ENCODE assay signal across 20 cellular contexts in genomic region chr5:76742586-76742985, GRCh38. TPM values are rescaled to one million over a fixed set of nuclear protein-coding genes. Genes with fewer than 3 reads are reported as not detected.
DNase-seq lines count a peak whose midpoint lies in the region; ATAC-seq and TF ChIP-seq lines count a peak whose summit lies in the region.
"Had no signal": no experiment of that assay in that cellular context is flagged by ENCODE, and none has a peak within 500 bp of the region (broad histone marks: within the 10 kb centered on the region; RNA-seq: fewer than 3 reads in every experiment).

No MANE protein-coding gene starts in this region.

- H3K36me3 Mint-ChIP-seq in natural killer cell: no peaks in the 10 kb centered on the region
- H3K36me3 Mint-ChIP-seq in natural killer cell treated with Interleukin-12 subunit alpha and Interleukin-12 subunit beta and Interleukin-15 and Interleukin-18, amount 100 ng/mL, for 72 hours: no peaks in the 10 kb centered on the region
- H3K36me3 Mint-ChIP-seq in endodermal cell (ENCODE audit: low read depth): no peaks in the 10 kb centered on the region

- ATAC-seq in natural killer cell (no peak), GM21619 (IDR thresholded peaks at IDR 0.05; ENCODE audit: unreplicated experiment) (no peak), GM21423 (IDR thresholded peaks at IDR 0.05; ENCODE audit: unreplicated experiment) (no peak)
- no peak for ATAC-seq in natural killer cell treated with Interleukin-12 subunit alpha and Interleukin-12 subunit beta and Interleukin-15 and Interleukin-18, amount 100 ng/mL, for 72 hours
- ATAC-seq: activated T-helper 17 cell treated with anti-CD3 and anti-CD28 coated beads, Interleukin-2, amount 50 U/mL, for 72 hours; right lobe of liver had no signal

- H3K27me3 ChIP-seq in adipocyte (replicated peaks; ENCODE audit: control insufficient read depth, insufficient read depth, low read length) (no peaks in the 10 kb centered on the region), endodermal cell (ENCODE audit: control insufficient read depth, insufficient read depth, low read length, poor library complexity, severe bottlenecking) (no peaks in the 10 kb centered on the region)
- H3K27me3 ChIP-seq: adrenal gland, colonic mucosa, right lobe of liver, vagina had no signal

- H3K4me1 ChIP-seq in adipocyte (ENCODE audit: control insufficient read depth, insufficient read depth, low read length): peaks cover 25% of the 10 kb centered on the region
- H3K4me1 ChIP-seq in endodermal cell (ENCODE audit: control insufficient read depth, insufficient read depth, low read length): no peaks in the 10 kb centered on the region
- H3K4me1 ChIP-seq: colonic mucosa, right lobe of liver, vagina had no signal

- H3K9me3 ChIP-seq in adipocyte (ENCODE audit: control insufficient read depth, low read length) (no peaks in the 10 kb centered on the region), endodermal cell (ENCODE audit: control insufficient read depth, low read length) (no peaks in the 10 kb centered on the region)
- H3K9me3 ChIP-seq: adrenal gland, colonic mucosa, right lobe of liver, vagina had no signal

- H3K4me3 ChIP-seq in adipocyte (ENCODE audit: low read length) (no peak overlapping the region), fibroblast of the aortic adventitia (ENCODE audit: low read depth, low read length) (no peak overlapping the region), endodermal cell (ENCODE audit: low read length) (no peak overlapping the region)
- H3K4me3 ChIP-seq: adrenal gland, colonic mucosa, right lobe of liver, vagina had no signal

- H3K27ac ChIP-seq in endodermal cell (ENCODE audit: low read depth, low read length): no peak overlapping the region
- H3K27ac ChIP-seq: adrenal gland, colonic mucosa, right lobe of liver, vagina, VCaP had no signal

- H3K4me1 Mint-ChIP-seq in natural killer cell (peaks cover 42 to 43% of the 10 kb centered on the region in 2 donors), endodermal cell (no peaks in the 10 kb centered on the region)
- H3K4me1 Mint-ChIP-seq in natural killer cell treated with Interleukin-12 subunit alpha and Interleukin-12 subunit beta and Interleukin-15 and Interleukin-18, amount 100 ng/mL, for 72 hours (ENCODE audit: low read depth in 2 of 2): peaks cover 27 to 35% of the 10 kb centered on the region in 2 donors
- H3K4me1 Mint-ChIP-seq: activated T-helper 17 cell treated with anti-CD3 and anti-CD28 coated beads, Interleukin-2, amount 50 U/mL, for 72 hours had no signal

- no peak for DNase-seq in natural killer cell
- DNase-seq in natural killer cell treated with Interleukin-12 subunit alpha and Interleukin-12 subunit beta and Interleukin-15 and Interleukin-18, amount 100 ng/mL, for 72 hours (ENCODE audit: low spot score): no peak
- DNase-seq in adipocyte (ENCODE audit: low read depth): peak; percentile 10
- DNase-seq in fibroblast of the aortic adventitia (ENCODE audit: low read depth): peak; percentile 49
- peak; percentile 63 for DNase-seq in stromal cell of bone marrow (ENCODE audit: low read depth)
- DNase-seq in endodermal cell: no peak
- DNase-seq: activated CD4-positive, alpha-beta memory T cell treated with anti-CD3 and anti-CD28 coated beads, Interleukin-2, amount 10 ng/mL, durations not matched to agents 7 days and 5 days; adrenal gland; colonic mucosa; DMS79 treated with DMSO at 0.1 percent for 48 hours; kidney glomerular epithelial cell; MM.1S; NCI-H2029; right lobe of liver; stimulated activated CD4-positive, alpha-beta T cell treated with anti-CD3 and anti-CD28 coated beads, Interleukin-2, amount 100 ng/mL, for 24 hours had no signal

- intact Hi-C loops in natural killer cell (cut with micrococcal nuclease): no loop called here

- peak overlapping the region; percentile 95 to 97 for H3K27ac Mint-ChIP-seq in natural killer cell
- H3K27ac Mint-ChIP-seq in natural killer cell treated with Interleukin-12 subunit alpha and Interleukin-12 subunit beta and Interleukin-15 and Interleukin-18, amount 100 ng/mL, for 72 hours: no peak overlapping the region
- no peak overlapping the region for H3K27ac Mint-ChIP-seq in endodermal cell
- H3K27ac Mint-ChIP-seq: activated CD4-positive, alpha-beta memory T cell treated with anti-CD3 and anti-CD28 coated beads, Interleukin-2, amount 10 ng/mL, durations not matched to agents 7 days and 5 days; activated T-helper 17 cell treated with anti-CD3 and anti-CD28 coated beads, Interleukin-2, amount 50 U/mL, for 72 hours had no signal

- TF ChIP-seq CTCF in natural killer cell (IDR thresholded peaks at IDR 0.05): no peak
- TF ChIP-seq CTCF in fibroblast of the aortic adventitia (IDR thresholded peaks at IDR 0.05; ENCODE audit: insufficient read depth, low read length): no peak
- TF ChIP-seq CTCF in endodermal cell (conservative IDR thresholded peaks at IDR 0.05): no peak

- H3K27me3 Mint-ChIP-seq in natural killer cell (ENCODE audit: low read depth in 2 of 2) (no peaks in the 10 kb centered on the region), endodermal cell (ENCODE audit: insufficient read depth) (no peaks in the 10 kb centered on the region)
- H3K27me3 Mint-ChIP-seq in natural killer cell treated with Interleukin-12 subunit alpha and Interleukin-12 subunit beta and Interleukin-15 and Interleukin-18, amount 100 ng/mL, for 72 hours: no peaks in the 10 kb centered on the region
- H3K27me3 Mint-ChIP-seq: activated CD4-positive, alpha-beta memory T cell treated with anti-CD3 and anti-CD28 coated beads, Interleukin-2, amount 10 ng/mL, durations not matched to agents 7 days and 5 days; activated T-helper 17 cell treated with anti-CD3 and anti-CD28 coated beads, Interleukin-2, amount 50 U/mL, for 72 hours had no signal

- H3K9ac ChIP-seq in adipocyte (ENCODE audit: low read length) (no peak overlapping the region), endodermal cell (ENCODE audit: extremely low read depth, low read length, poor library complexity, severe bottlenecking) (no peak overlapping the region)

- H3K4me3 Mint-ChIP-seq in natural killer cell: no peak overlapping the region
- H3K4me3 Mint-ChIP-seq in natural killer cell treated with Interleukin-12 subunit alpha and Interleukin-12 subunit beta and Interleukin-15 and Interleukin-18, amount 100 ng/mL, for 72 hours: no peak overlapping the region
- H3K4me3 Mint-ChIP-seq in endodermal cell: no peak overlapping the region
- H3K4me3 Mint-ChIP-seq: activated CD4-positive, alpha-beta memory T cell treated with anti-CD3 and anti-CD28 coated beads, Interleukin-2, amount 10 ng/mL, durations not matched to agents 7 days and 5 days; activated T-helper 17 cell treated with anti-CD3 and anti-CD28 coated beads, Interleukin-2, amount 50 U/mL, for 72 hours had no signal

- H3K36me3 ChIP-seq in adipocyte (ENCODE audit: control insufficient read depth, insufficient read depth, low read length, severe bottlenecking) (no peaks in the 10 kb centered on the region), endodermal cell (ENCODE audit: control insufficient read depth, insufficient read depth, low read length) (no peaks in the 10 kb centered on the region)
- H3K36me3 ChIP-seq: adrenal gland, colonic mucosa, right lobe of liver, vagina had no signal

- WGBS in endodermal cell (ENCODE audit: insufficient coverage in 1 of 2, insufficient read length in 1 of 2), 2 experiments: 93 to 95% methylated on average over 3 to 4 of the region's 4 CpGs

- H3K9me3 Mint-ChIP-seq in natural killer cell (no peaks in the 10 kb centered on the region), endodermal cell (no peaks in the 10 kb centered on the region)
- no peaks in the 10 kb centered on the region for H3K9me3 Mint-ChIP-seq in natural killer cell treated with Interleukin-12 subunit alpha and Interleukin-12 subunit beta and Interleukin-15 and Interleukin-18, amount 100 ng/mL, for 72 hours
- H3K9me3 Mint-ChIP-seq: activated CD4-positive, alpha-beta memory T cell treated with anti-CD3 and anti-CD28 coated beads, Interleukin-2, amount 10 ng/mL, durations not matched to agents 7 days and 5 days; activated T-helper 17 cell treated with anti-CD3 and anti-CD28 coated beads, Interleukin-2, amount 50 U/mL, for 72 hours had no signal

RNA-seq across cellular contexts. Expression of gene F2R, which starts 26.7 kb away (rescaled TPM):
- 10 to 100 TPM; 43.2 to 53.9 (median 50.1) TPM for total RNA-seq in natural killer cell
- total RNA-seq in natural killer cell treated with Interleukin-12 subunit alpha and Interleukin-12 subunit beta and Interleukin-15 and Interleukin-18, amount 100 ng/mL, for 72 hours: 10 to 100 TPM in 1 of 2 donors, 1 to 10 TPM in 1; 8.1 to 23.7 TPM
- 75.1 and 184 TPM in 2 replicates for total RNA-seq in fibroblast of the aortic adventitia (ENCODE audit: low replicate concordance)
- total RNA-seq in endodermal cell: 10 to 100 TPM; 28.5 to 43.1 TPM
- polyA plus RNA-seq in endodermal cell (2013, experiment 1 of 2): 68.3 TPM
- polyA plus RNA-seq in endodermal cell (2013, experiment 2 of 2): 67.1 TPM

Comparison
In these comparisons a context has a peak if more than half of its experiments do, and no peak if none do; other contexts are left out.
1. H3K27ac Mint-ChIP-seq: peak in natural killer cell (2 of 2); none in natural killer cell treated with Interleukin-12 subunit alpha and Interleukin-12 subunit beta and Interleukin-15 and Interleukin-18, amount 100 ng/mL, for 72 hours (0 of 2) and endodermal cell (single experiment).
2. DNase-seq: peak in adipocyte (single experiment), fibroblast of the aortic adventitia (single experiment) and stromal cell of bone marrow (single experiment); none in natural killer cell (single experiment), natural killer cell treated with Interleukin-12 subunit alpha and Interleukin-12 subunit beta and Interleukin-15 and Interleukin-18, amount 100 ng/mL, for 72 hours (single experiment) and endodermal cell (single experiment).